In genomic region chr1:224533517-224533916, GRCh38 we compare ENCODE assay signal across 26 cellular contexts.
"Had no signal": no experiment of that assay in that cellular context is flagged by ENCODE, and none has a peak within 500 bp of the region (broad histone marks: within the 10 kb centered on the region; RNA-seq: fewer than 3 reads in every experiment).

No MANE protein-coding gene starts in this region.

- DNase-seq: dermis blood vessel endothelial cell; effector memory CD4-positive, alpha-beta T cell; esophagus squamous epithelium; foreskin melanocyte; glutamatergic neuron; heart right ventricle; hippocampal formation; left cardiac atrium; left lung; mesendoderm; midbrain; naive thymus-derived CD8-positive, alpha-beta T cell; nephron progenitor cell; nucleus accumbens; psoas muscle; right cardiac atrium; sigmoid colon; stimulated activated CD4-positive, alpha-beta T cell treated with anti-CD3 and anti-CD28 coated beads, Interleukin-2, amount 100 ng/mL, for 24 hours; stimulated activated CD4-positive, alpha-beta T cell treated with anti-CD3 and anti-CD28 coated beads, Interleukin-4, amount 100 ng/mL, for 24 hours; stimulated activated naive CD4-positive, alpha-beta T cell treated with Interleukin-2 at 50 U/mL for 16 hours; substantia nigra; testis; tibial artery had no signal

- H3K27ac ChIP-seq: coronary artery, esophagus squamous epithelium, heart right ventricle, left lung, psoas muscle, sigmoid colon, testis, tibial artery had no signal

- H3K4me3 Mint-ChIP-seq: naive thymus-derived CD8-positive, alpha-beta T cell; nephron progenitor cell; stimulated activated effector memory CD8-positive, alpha-beta T cell treated with anti-CD3 and anti-CD28 coated beads, Interleukin-12 subunit alpha, Interleukin-12 subunit beta, amount 100 ng/mL, for 72 hours; type B pancreatic cell had no signal

- H3K9me3 ChIP-seq: esophagus squamous epithelium, heart right ventricle, left lung, psoas muscle, sigmoid colon, testis, tibial artery had no signal

- H3K4me1 ChIP-seq: esophagus squamous epithelium, heart right ventricle, left lung, sigmoid colon, testis, tibial artery had no signal

- ATAC-seq: heart right ventricle; left cardiac atrium; left lung; naive thymus-derived CD8-positive, alpha-beta T cell; right cardiac atrium; stimulated activated effector memory CD8-positive, alpha-beta T cell treated with anti-CD3 and anti-CD28 coated beads, Interleukin-12 subunit alpha, Interleukin-12 subunit beta, amount 100 ng/mL, for 72 hours had no signal

- H3K4me3 ChIP-seq: coronary artery, esophagus squamous epithelium, heart right ventricle, left lung, psoas muscle, sigmoid colon, testis, tibial artery had no signal

- H3K36me3 Mint-ChIP-seq: naive thymus-derived CD8-positive, alpha-beta T cell; stimulated activated effector memory CD8-positive, alpha-beta T cell treated with anti-CD3 and anti-CD28 coated beads, Interleukin-12 subunit alpha, Interleukin-12 subunit beta, amount 100 ng/mL, for 72 hours; type B pancreatic cell had no signal

- H3K36me3 ChIP-seq: esophagus squamous epithelium, heart right ventricle, left lung, sigmoid colon, tibial artery had no signal

- H3K9me3 Mint-ChIP-seq: naive thymus-derived CD8-positive, alpha-beta T cell; nephron progenitor cell; stimulated activated effector memory CD8-positive, alpha-beta T cell treated with anti-CD3 and anti-CD28 coated beads, Interleukin-12 subunit alpha, Interleukin-12 subunit beta, amount 100 ng/mL, for 72 hours; type B pancreatic cell had no signal

- H3K27me3 ChIP-seq: esophagus squamous epithelium, heart right ventricle, left lung, sigmoid colon, testis, tibial artery had no signal

- H3K27ac Mint-ChIP-seq: naive thymus-derived CD8-positive, alpha-beta T cell; nephron progenitor cell; stimulated activated effector memory CD8-positive, alpha-beta T cell treated with anti-CD3 and anti-CD28 coated beads, Interleukin-12 subunit alpha, Interleukin-12 subunit beta, amount 100 ng/mL, for 72 hours; type B pancreatic cell had no signal
